In the genomic region with DNA sequence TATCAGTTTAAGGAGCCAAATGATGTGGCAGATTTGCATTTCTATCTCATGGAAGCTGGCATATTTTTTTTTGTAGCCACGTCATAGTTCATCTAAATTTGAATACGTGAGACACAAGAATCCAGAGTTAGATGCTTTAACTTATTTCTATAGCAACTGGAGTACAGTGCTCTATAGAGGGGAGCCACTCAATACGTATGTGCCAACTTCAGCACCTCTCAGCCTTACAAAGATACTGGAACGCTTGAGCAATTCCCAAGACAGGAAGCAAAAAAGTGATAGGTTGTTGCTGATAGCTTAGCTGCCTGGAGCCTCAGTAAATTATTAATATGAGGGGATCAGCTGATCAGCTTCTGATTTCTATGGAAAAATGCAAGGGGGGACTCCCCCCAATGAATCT, we compare ENCODE assay signal across 16 cellular contexts.
"Had no signal": no experiment of that assay in that cellular context is flagged by ENCODE, and none has a peak within 500 bp of the region (broad histone marks: within the 10 kb centered on the region; RNA-seq: fewer than 3 reads in every experiment).

No MANE protein-coding gene starts in this region.

- H3K4me2 ChIP-seq: hepatocyte had no signal

- H3K4me3 Mint-ChIP-seq: activated B cell treated with CpG ODN at 0.5 μM for 24 hours; activated CD8-positive, alpha-beta T cell treated with anti-CD3 and anti-CD28 coated beads, Interleukin-2, amount 10 ng/mL, durations not matched to agents 7 days and 5 days; activated naive CD8-positive, alpha-beta T cell; activated T-cell treated with anti-CD3 and anti-CD28 coated beads, Interleukin-2, amount 50 U/mL, for 72 hours; stimulated activated memory B cell treated with anti-CD40 and anti-IgM and Interleukin-4, amounts not matched to agents 10 μg/mL and 1 μg/mL and 100 μg/mL, for 72 hours had no signal

- H3K27ac ChIP-seq: body of pancreas, hepatocyte, ovary, uterus had no signal

- H3K4me1 ChIP-seq: uterus had no signal

- H3K9me3 Mint-ChIP-seq: activated B cell treated with CpG ODN at 0.5 μM for 24 hours; activated T-cell treated with anti-CD3 and anti-CD28 coated beads, Interleukin-2, amount 50 U/mL, for 72 hours; stimulated activated memory B cell treated with anti-CD40 and anti-IgM and Interleukin-4, amounts not matched to agents 10 μg/mL and 1 μg/mL and 100 μg/mL, for 72 hours had no signal

- H3K36me3 ChIP-seq: ovary, uterus had no signal

- ATAC-seq: activated CD8-positive, alpha-beta T cell treated with anti-CD3 and anti-CD28 coated beads, Interleukin-2, amount 10 ng/mL, durations not matched to agents 7 days and 5 days; activated T-cell treated with anti-CD3 and anti-CD28 coated beads, Interleukin-2, amount 50 U/mL, for 72 hours; body of pancreas; stimulated activated memory B cell treated with anti-CD40 and anti-IgM and Interleukin-4, amounts not matched to agents 10 μg/mL and 1 μg/mL and 100 μg/mL, for 72 hours had no signal

- H3K79me2 ChIP-seq: hepatocyte had no signal

- H3K4me3 ChIP-seq: body of pancreas, hepatocyte, ovary, uterus had no signal

- H2AFZ ChIP-seq: hepatocyte had no signal

- H3K27ac Mint-ChIP-seq: activated B cell treated with CpG ODN at 0.5 μM for 24 hours; activated CD8-positive, alpha-beta T cell treated with anti-CD3 and anti-CD28 coated beads, Interleukin-2, amount 10 ng/mL, durations not matched to agents 7 days and 5 days; activated naive CD8-positive, alpha-beta T cell; activated T-cell treated with anti-CD3 and anti-CD28 coated beads, Interleukin-2, amount 50 U/mL, for 72 hours; stimulated activated memory B cell treated with anti-CD40 and anti-IgM and Interleukin-4, amounts not matched to agents 10 μg/mL and 1 μg/mL and 100 μg/mL, for 72 hours had no signal

- H3K36me3 Mint-ChIP-seq: activated naive CD8-positive, alpha-beta T cell; stimulated activated memory B cell treated with anti-CD40 and anti-IgM and Interleukin-4, amounts not matched to agents 10 μg/mL and 1 μg/mL and 100 μg/mL, for 72 hours had no signal

- H3K27me3 ChIP-seq: body of pancreas, hepatocyte, ovary, uterus had no signal

- H3K9me3 ChIP-seq: body of pancreas, ovary, uterus had no signal

- H3K27me3 Mint-ChIP-seq: activated naive CD8-positive, alpha-beta T cell had no signal

- DNase-seq: activated B cell treated with CpG ODN at 0.5 μM for 24 hours; activated CD4-positive, alpha-beta T cell treated with anti-CD3 and anti-CD28 coated beads for 48 hours; activated CD8-positive, alpha-beta memory T cell treated with anti-CD3 and anti-CD28 coated beads, Interleukin-2, amount 50 U/mL, for 4 hours; activated CD8-positive, alpha-beta T cell treated with anti-CD3 and anti-CD28 coated beads, Interleukin-2, amount 10 ng/mL, durations not matched to agents 7 days and 5 days; activated gamma-delta T cell treated with Interleukin-2 at 50 U/mL for 16 hours; activated T-cell treated with anti-CD3 and anti-CD28 coated beads, Interleukin-2, amount 50 U/mL, for 72 hours; amniotic stem cell; body of pancreas; caudate nucleus; kidney; ovary; stimulated activated CD4-positive, alpha-beta T cell treated with anti-CD3 and anti-CD28 coated beads, Interleukin-2, amount 100 ng/mL, for 48 hours; uterus had no signal

- H3K4me1 Mint-ChIP-seq: activated B cell treated with CpG ODN at 0.5 μM for 24 hours; stimulated activated memory B cell treated with anti-CD40 and anti-IgM and Interleukin-4, amounts not matched to agents 10 μg/mL and 1 μg/mL and 100 μg/mL, for 72 hours had no signal
